17 cellular contexts compared by ENCODE assay signal in the genomic region with DNA sequence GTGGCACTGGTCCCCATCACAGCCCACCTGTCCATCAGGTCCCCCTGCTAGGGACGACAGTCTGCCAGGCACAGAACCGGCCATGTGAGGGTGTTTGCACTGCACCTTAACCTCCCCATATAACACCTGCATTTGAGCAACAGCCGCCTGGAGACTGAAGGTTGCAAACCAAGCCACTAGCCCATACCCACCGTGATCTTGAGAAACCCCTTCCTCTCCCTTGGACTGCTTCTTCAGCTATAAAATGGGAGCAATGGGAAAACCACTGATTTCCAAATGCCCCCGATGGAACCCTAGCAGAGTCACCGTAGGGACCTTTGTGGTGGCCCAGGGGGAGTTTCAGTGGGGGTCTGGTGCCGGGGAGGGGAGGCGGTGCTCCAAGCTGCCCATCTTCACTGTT.
A peak's percentile ranks its signal among the peaks of the same experiment; 100 is the strongest.
DNase-seq lines count a peak whose midpoint lies in the region; ATAC-seq and TF ChIP-seq lines count a peak whose summit lies in the region.
"Had no signal": no experiment of that assay in that cellular context is flagged by ENCODE, and none has a peak within 500 bp of the region (broad histone marks: within the 10 kb centered on the region; RNA-seq: fewer than 3 reads in every experiment).

No MANE protein-coding gene starts in this region.

- 90% methylated on average over 8 of the region's 8 CpGs for WGBS in aorta, 2 donors
- 81 to 92% methylated on average over 2 to 6 of the region's 8 CpGs for WGBS in gastroesophageal sphincter (ENCODE audit: low coverage in 1 of 2), 2 donors

- no peak for TF ChIP-seq CTCF in gastroesophageal sphincter (IDR thresholded peaks at IDR 0.05)

- H3K9me3 ChIP-seq in aorta (ENCODE audit: control insufficient read depth, low read length) (peaks cover 4% of the 10 kb centered on the region), gastroesophageal sphincter (peaks cover 0 to 12% (median 0%) of the 10 kb centered on the region in 3 donors)
- H3K9me3 ChIP-seq: BLaER1, Caco-2 had no signal

- intact Hi-C loops in posterior vena cava (cut with DNase I) = no loop called here
- intact Hi-C loops in aorta (cut with DNase I) = no loop called here

- H3K27ac ChIP-seq in aorta (ENCODE audit: low read depth in 1 of 2, low read length in 2 of 2) (no peak overlapping the region), gastroesophageal sphincter (no peak overlapping the region)
- H3K27ac ChIP-seq: BLaER1 had no signal

- ATAC-seq in aorta (ENCODE audit: low FRiP score) (peak; percentile 38), gastroesophageal sphincter (no peak)
- ATAC-seq: CD8-positive, alpha-beta T cell had no signal

- TF ChIP-seq POLR2A in gastroesophageal sphincter (IDR thresholded peaks at IDR 0.05) = no peak

- no peak overlapping the region for H3K4me3 ChIP-seq in aorta (ENCODE audit: low read length in 2 of 2)
- no peak overlapping the region for H3K4me3 ChIP-seq in gastroesophageal sphincter
- H3K4me3 ChIP-seq: BLaER1 had no signal

- H3K36me3 ChIP-seq in aorta (ENCODE audit: control insufficient read depth in 1 of 2, insufficient read depth in 2 of 2, low read length in 1 of 2) (no peaks in the 10 kb centered on the region), gastroesophageal sphincter (no peaks in the 10 kb centered on the region)
- H3K36me3 ChIP-seq: BE2C, BLaER1 had no signal

- DNase-seq in mesenteric fat pad (ENCODE audit: low spot score) = peak; percentile 77
- peak; percentile 54 for DNase-seq in posterior vena cava (ENCODE audit: low spot score)
- DNase-seq in aorta = no peak
- DNase-seq in inferior parietal cortex (ENCODE audit: extremely low spot score) = no peak
- no peak for DNase-seq in middle frontal gyrus (ENCODE audit: extremely low spot score, low spot score)
- DNase-seq: 8988T; ACHN; BE2C; C1 segment of cervical spinal cord; Caco-2; Calu3; CD4-positive, alpha-beta T cell; CD8-positive, alpha-beta T cell; DMS79 treated with DMSO at 0.1 percent for 48 hours; GF-D8 had no signal

- H3K27me3 ChIP-seq in aorta (ENCODE audit: control insufficient read depth in 1 of 2, insufficient read depth in 2 of 2, low read length in 1 of 2) = no peaks in the 10 kb centered on the region
- no peaks in the 10 kb centered on the region for H3K27me3 ChIP-seq in gastroesophageal sphincter
- H3K27me3 ChIP-seq: BE2C, BLaER1 had no signal

- H3K4me1 ChIP-seq in aorta (ENCODE audit: control insufficient read depth in 1 of 2, insufficient read depth in 2 of 2, low read length in 2 of 2) (no peaks in the 10 kb centered on the region), gastroesophageal sphincter (no peaks in the 10 kb centered on the region)
- H3K4me1 ChIP-seq: BE2C, BLaER1, Caco-2 had no signal

- no peak for TF ChIP-seq EP300 in gastroesophageal sphincter (IDR thresholded peaks at IDR 0.05)

Comparison
In these comparisons a context has a peak if more than half of its experiments do, and no peak if none do; other contexts are left out.
1. DNase-seq: peak in mesenteric fat pad (single experiment) and posterior vena cava (single experiment); none in aorta (0 of 2), inferior parietal cortex (single experiment) and middle frontal gyrus (single experiment).